ENCODE assay signal across 25 cellular contexts in the genomic region with DNA sequence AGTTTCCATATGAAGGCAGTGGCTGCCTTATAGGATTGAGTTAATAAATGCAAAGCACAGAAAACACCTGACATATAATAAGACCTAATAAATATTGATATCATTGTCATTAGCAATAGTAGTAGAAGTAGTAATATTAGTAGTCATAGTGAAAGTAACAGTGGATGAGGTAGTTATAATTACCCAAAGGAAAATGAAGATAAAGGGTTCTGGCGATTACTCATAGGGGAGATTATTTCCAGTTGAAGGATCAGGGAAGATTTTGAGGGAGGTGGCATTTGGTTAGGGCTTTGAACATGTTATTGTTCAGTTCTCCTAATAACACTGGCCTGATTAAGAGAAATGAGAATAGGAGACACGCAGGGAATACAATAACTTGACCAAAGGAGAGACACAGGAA.
DNase-seq lines count a peak whose midpoint lies in the region; ATAC-seq and TF ChIP-seq lines count a peak whose summit lies in the region.
"Had no signal": no experiment of that assay in that cellular context is flagged by ENCODE, and none has a peak within 500 bp of the region (broad histone marks: within the 10 kb centered on the region; RNA-seq: fewer than 3 reads in every experiment).

No MANE protein-coding gene starts in this region.

- H3K36me3 ChIP-seq in esophagus squamous epithelium = no peaks in the 10 kb centered on the region
- H3K36me3 ChIP-seq: BLaER1, HAP-1, SJCRH30 had no signal

- peaks cover 0 to 2% (median 0%) of the 10 kb centered on the region in 3 donors for H3K9me3 ChIP-seq in esophagus squamous epithelium
- H3K9me3 ChIP-seq: HAP-1, SJCRH30 had no signal

- H3K27me3 Mint-ChIP-seq in stimulated activated naive CD8-positive, alpha-beta T cell treated with anti-CD3 and anti-CD28 coated beads, Interleukin-15, amount 100 ng/mL, for 72 hours = no peaks in the 10 kb centered on the region
- H3K27me3 Mint-ChIP-seq: CD4-positive, alpha-beta T cell had no signal

- peaks cover 5 to 7% of the 10 kb centered on the region in 2 donors for H3K9me3 Mint-ChIP-seq in stimulated activated naive CD8-positive, alpha-beta T cell treated with anti-CD3 and anti-CD28 coated beads, Interleukin-15, amount 100 ng/mL, for 72 hours
- H3K9me3 Mint-ChIP-seq: HFFc6, IgD-negative memory B cell had no signal

- 73 to 76% methylated on average over 2 of the region's 2 CpGs for WGBS in esophagus squamous epithelium, 2 donors

- peaks cover 21% of the 10 kb centered on the region for H3K4me1 Mint-ChIP-seq in stimulated activated naive CD8-positive, alpha-beta T cell treated with anti-CD3 and anti-CD28 coated beads, Interleukin-15, amount 100 ng/mL, for 72 hours

- no peak for TF ChIP-seq CTCF in esophagus squamous epithelium (IDR thresholded peaks at IDR 0.05)

- intact Hi-C loops in esophagus squamous epithelium (cut with DNase I) = no loop called here

- no peaks in the 10 kb centered on the region for H3K27me3 ChIP-seq in esophagus squamous epithelium
- H3K27me3 ChIP-seq: BLaER1, SJCRH30 had no signal

- H3K4me3 ChIP-seq in esophagus squamous epithelium = no peak overlapping the region
- H3K4me3 ChIP-seq: BLaER1, HAP-1, PC-9, SJCRH30 had no signal

- H3K4me1 ChIP-seq in esophagus squamous epithelium = no peaks in the 10 kb centered on the region
- H3K4me1 ChIP-seq: HAP-1, SJCRH30 had no signal

- peak; percentile 54 for ATAC-seq in HG03378 (IDR thresholded peaks at IDR 0.05; ENCODE audit: unreplicated experiment)
- ATAC-seq in stimulated activated naive CD8-positive, alpha-beta T cell treated with anti-CD3 and anti-CD28 coated beads, Interleukin-15, amount 100 ng/mL, for 72 hours = no peak
- ATAC-seq: Right ventricle myocardium inferior had no signal

- H3K4me3 Mint-ChIP-seq in stimulated activated naive CD8-positive, alpha-beta T cell treated with anti-CD3 and anti-CD28 coated beads, Interleukin-15, amount 100 ng/mL, for 72 hours = no peak overlapping the region
- H3K4me3 Mint-ChIP-seq: CD4-positive, alpha-beta T cell; HFFc6; IgD-negative memory B cell had no signal

- H3K27ac ChIP-seq in esophagus squamous epithelium = no peak overlapping the region
- H3K27ac ChIP-seq: BLaER1, HL-60, KMS-11, PC-9, SJCRH30 had no signal

- TF ChIP-seq POLR2A in esophagus squamous epithelium (IDR thresholded peaks at IDR 0.05) = no peak

- DNase-seq in Daoy (ENCODE audit: low read depth) (peak; percentile 3), astrocyte of the hippocampus (ENCODE audit: low read depth, low spot score) (peak; percentile 57), iris pigment epithelial cell (ENCODE audit: low read depth) (peak; percentile 13), NCI-H1436 (lab: John Stamatoyannopoulos, UW) (no peak), esophagus squamous epithelium (lab: John Stamatoyannopoulos, UW) (no peak)
- DNase-seq in stimulated activated naive CD8-positive, alpha-beta T cell treated with anti-CD3 and anti-CD28 coated beads, Interleukin-15, amount 100 ng/mL, for 72 hours = no peak
- DNase-seq in activated CD4-positive, alpha-beta T cell treated with anti-CD3 and anti-CD28 coated beads, Interleukin-2, amount 50 U/mL, for 1 hour = no peak
- DNase-seq: CD4-positive, alpha-beta T cell; DMS53; HFFc6; NCI-H1048; NCI-H1417; NCI-H1694 treated with DMSO at 0.1 percent for 48 hours; NCI-H2081; NCI-H2227 treated with DMSO at 0.1 percent for 48 hours; NCI-H526 treated with DMSO at 0.1 percent for 48 hours; PC-9; SJCRH30 had no signal

- H3K27ac Mint-ChIP-seq in stimulated activated naive CD8-positive, alpha-beta T cell treated with anti-CD3 and anti-CD28 coated beads, Interleukin-15, amount 100 ng/mL, for 72 hours = no peak overlapping the region
- H3K27ac Mint-ChIP-seq: CD4-positive, alpha-beta T cell; HFFc6; IgD-negative memory B cell had no signal

Comparison
In these comparisons a context has a peak if more than half of its experiments do, and no peak if none do; other contexts are left out.
1. DNase-seq: peak in Daoy (single experiment), astrocyte of the hippocampus (single experiment) and iris pigment epithelial cell (single experiment); none in NCI-H1436 (single experiment), stimulated activated naive CD8-positive, alpha-beta T cell treated with anti-CD3 and anti-CD28 coated beads, Interleukin-15, amount 100 ng/mL, for 72 hours (0 of 2), activated CD4-positive, alpha-beta T cell treated with anti-CD3 and anti-CD28 coated beads, Interleukin-2, amount 50 U/mL, for 1 hour (single experiment) and esophagus squamous epithelium (single experiment).